Comparison of ENCODE assay signal across 11 cellular contexts in the genomic region with DNA sequence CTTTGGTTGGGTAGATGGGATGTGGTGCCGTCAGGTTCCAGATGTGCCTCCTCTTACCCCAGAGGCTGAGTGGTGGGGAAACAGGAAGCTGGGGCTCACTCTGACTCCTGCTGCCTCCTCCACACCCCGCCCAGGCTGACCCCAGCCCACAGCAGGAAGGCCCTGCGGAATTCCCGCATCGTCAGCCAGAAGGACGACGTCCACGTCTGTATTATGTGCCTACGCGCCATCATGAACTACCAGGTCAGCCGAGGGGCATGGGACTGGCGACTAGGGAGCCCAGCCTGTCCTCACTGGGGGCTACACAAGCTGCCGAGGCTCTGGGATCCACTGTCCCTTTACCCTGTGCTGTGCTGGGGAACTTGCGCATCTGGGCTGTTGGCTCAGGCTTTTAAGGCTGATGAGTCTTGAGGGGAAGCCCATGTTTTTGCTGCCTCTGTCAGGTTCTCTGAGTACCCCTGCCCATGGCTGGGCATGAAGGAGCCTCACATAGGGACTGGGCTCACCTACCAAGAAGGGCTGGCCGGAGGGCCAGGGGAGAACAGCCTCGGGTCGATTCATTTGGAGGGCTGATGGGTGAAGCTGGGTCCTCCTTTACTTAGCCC. TPM values are rescaled to one million over a fixed set of nuclear protein-coding genes. Genes with fewer than 3 reads are reported as not detected.
A peak's percentile ranks its signal among the peaks of the same experiment; 100 is the strongest.
DNase-seq lines count a peak whose midpoint lies in the region; ATAC-seq lines count a peak whose summit lies in the region.
"Had no signal": no experiment of that assay in that cellular context is flagged by ENCODE, and none has a peak within 500 bp of the region (broad histone marks: within the 10 kb centered on the region; RNA-seq: fewer than 3 reads in every experiment).

No MANE protein-coding gene starts in this region.

- no peak for DNase-seq in stimulated activated naive CD8-positive, alpha-beta T cell treated with anti-CD3 and anti-CD28 coated beads, Interleukin-15, Interleukin-2, amounts not matched to agents 100 U/mL and 50 U/mL, for 24 hours
- no peak for DNase-seq in activated CD4-positive, alpha-beta memory T cell treated with anti-CD3 and anti-CD28 coated beads for 36 hours
- DNase-seq in mesendoderm: no peak
- DNase-seq in KBM-7: no peak
- no peak for DNase-seq in medulla oblongata (ENCODE audit: extremely low spot score)
- no peak for DNase-seq in NOMO-1 treated with DMSO at 0.1 percent for 48 hours (lab: John Stamatoyannopoulos, UW; ENCODE audit: unreplicated experiment)
- DNase-seq in NCI-H2171 (lab: John Stamatoyannopoulos, UW): no peak

- no peaks in the 10 kb centered on the region for H3K9me3 Mint-ChIP-seq in stimulated activated naive CD8-positive, alpha-beta T cell treated with anti-CD3 and anti-CD28 coated beads, Interleukin-15, Interleukin-2, amounts not matched to agents 100 ng/mL and 50 ng/mL, for 24 hours
- no peaks in the 10 kb centered on the region for H3K9me3 Mint-ChIP-seq in activated CD4-positive, alpha-beta memory T cell treated with anti-CD3 and anti-CD28 coated beads for 36 hours
- H3K9me3 Mint-ChIP-seq: stimulated activated naive CD8-positive, alpha-beta T cell treated with anti-CD3 and anti-CD28 coated beads, Interleukin-15, amount 100 ng/mL, for 72 hours had no signal

- no peaks in the 10 kb centered on the region for H3K4me1 ChIP-seq in mesendoderm (ENCODE audit: control insufficient read depth, low read depth, low read length)

- in situ Hi-C loops in KBM-7 (cut with MboI; ENCODE audit: low pct_unique_long_range_greater_than_20kb, low sequenced_read_pairs): no loop called here

- peaks cover 72% of the 10 kb centered on the region for H3K4me1 Mint-ChIP-seq in stimulated activated naive CD8-positive, alpha-beta T cell treated with anti-CD3 and anti-CD28 coated beads, Interleukin-15, Interleukin-2, amounts not matched to agents 100 ng/mL and 50 ng/mL, for 24 hours (ENCODE audit: low read depth)
- H3K4me1 Mint-ChIP-seq in activated CD4-positive, alpha-beta memory T cell treated with anti-CD3 and anti-CD28 coated beads for 36 hours (ENCODE audit: low read depth): peaks cover 60% of the 10 kb centered on the region

- no peak overlapping the region for H2BK120ac ChIP-seq in mesendoderm (ENCODE audit: low read depth, low read length)

- peak overlapping the region; percentile 65 for H3K56ac ChIP-seq in mesendoderm (ENCODE audit: low read length)

- POLR2A ChIA-PET in activated CD4-positive, alpha-beta memory T cell treated with anti-CD3 and anti-CD28 coated beads for 36 hours (lab: Charles Lee): interaction anchor here (2.0 to 3.3 kb wide), 2 partner anchors 10 to 16 kb away, joined by 16 to 21 read pairs; partner anchors contain the start of gene FMNL1

- WGBS in mesendoderm (ENCODE audit: extremely low coverage, insufficient coverage, low lambda C conversion rate): no CpG with 5 or more reads among the region's 17 CpGs

- no peak overlapping the region for H4K5ac ChIP-seq in mesendoderm (ENCODE audit: low read length)

- H3K79me1 ChIP-seq in mesendoderm (ENCODE audit: low read length): no peaks in the 10 kb centered on the region

- no peaks in the 10 kb centered on the region for H3K79me2 ChIP-seq in mesendoderm (ENCODE audit: control insufficient read depth, insufficient read depth, low read length)

- no peak overlapping the region for H3K27ac ChIP-seq in mesendoderm (ENCODE audit: low read depth, low read length)

- H3K4me2 ChIP-seq in mesendoderm (ENCODE audit: low read length): no peak overlapping the region

- no peak overlapping the region for H2BK15ac ChIP-seq in mesendoderm (replicated peaks; ENCODE audit: low read depth)

- H3K36me3 ChIP-seq in mesendoderm (ENCODE audit: control insufficient read depth, insufficient read depth, low read length): no peaks in the 10 kb centered on the region

- ATAC-seq in stimulated activated naive CD8-positive, alpha-beta T cell treated with anti-CD3 and anti-CD28 coated beads, Interleukin-15, Interleukin-2, amounts not matched to agents 100 U/mL and 50 U/mL, for 24 hours: no peak

- H3K36me3 Mint-ChIP-seq in stimulated activated naive CD8-positive, alpha-beta T cell treated with anti-CD3 and anti-CD28 coated beads, Interleukin-15, Interleukin-2, amounts not matched to agents 100 ng/mL and 50 ng/mL, for 24 hours (ENCODE audit: low read depth): peaks cover 71% of the 10 kb centered on the region
- H3K36me3 Mint-ChIP-seq in activated CD4-positive, alpha-beta memory T cell treated with anti-CD3 and anti-CD28 coated beads for 36 hours: peaks cover 75% of the 10 kb centered on the region

- CTCF ChIA-PET in activated CD4-positive, alpha-beta memory T cell treated with anti-CD3 and anti-CD28 coated beads for 36 hours (lab: Charles Lee): interaction anchor here (0.6 to 12.6 kb wide), 17 partner anchors 9 to 166 kb away, joined by 3 to 488 read pairs (median 6); partner anchors contain the start of genes ACBD4, FMNL1 and HEXIM2

- no peak overlapping the region for H3K23ac ChIP-seq in mesendoderm (ENCODE audit: low read length)

- H3K4me3 Mint-ChIP-seq in stimulated activated naive CD8-positive, alpha-beta T cell treated with anti-CD3 and anti-CD28 coated beads, Interleukin-15, Interleukin-2, amounts not matched to agents 100 ng/mL and 50 ng/mL, for 24 hours: no peak overlapping the region
- H3K4me3 Mint-ChIP-seq in activated CD4-positive, alpha-beta memory T cell treated with anti-CD3 and anti-CD28 coated beads for 36 hours: no peak overlapping the region

- intact Hi-C loops in activated CD4-positive, alpha-beta memory T cell treated with anti-CD3 and anti-CD28 coated beads for 36 hours (cut with micrococcal nuclease): no loop called here

- H3K4me3 ChIP-seq in mesendoderm (ENCODE audit: low read length): no peak overlapping the region

- H2BK5ac ChIP-seq in mesendoderm (ENCODE audit: low read length): no peak overlapping the region

- H3K4ac ChIP-seq in mesendoderm (ENCODE audit: low read depth, low read length): no peak overlapping the region

- no peak overlapping the region for H3K18ac ChIP-seq in mesendoderm (ENCODE audit: low read length)

- H2AK5ac ChIP-seq in mesendoderm (ENCODE audit: low read length): no peak overlapping the region

- no peak overlapping the region for H3K9ac ChIP-seq in mesendoderm (ENCODE audit: low read length)

- peak overlapping the region; percentile 98 for H3K27ac Mint-ChIP-seq in stimulated activated naive CD8-positive, alpha-beta T cell treated with anti-CD3 and anti-CD28 coated beads, Interleukin-15, Interleukin-2, amounts not matched to agents 100 ng/mL and 50 ng/mL, for 24 hours
- peak overlapping the region; percentile 73 for H3K27ac Mint-ChIP-seq in activated CD4-positive, alpha-beta memory T cell treated with anti-CD3 and anti-CD28 coated beads for 36 hours

- no peaks in the 10 kb centered on the region for H3K27me3 Mint-ChIP-seq in stimulated activated naive CD8-positive, alpha-beta T cell treated with anti-CD3 and anti-CD28 coated beads, Interleukin-15, Interleukin-2, amounts not matched to agents 100 ng/mL and 50 ng/mL, for 24 hours
- H3K27me3 Mint-ChIP-seq in activated CD4-positive, alpha-beta memory T cell treated with anti-CD3 and anti-CD28 coated beads for 36 hours: no peaks in the 10 kb centered on the region
- H3K27me3 Mint-ChIP-seq: stimulated activated naive CD8-positive, alpha-beta T cell treated with anti-CD3 and anti-CD28 coated beads, Interleukin-15, amount 100 ng/mL, for 72 hours had no signal

- no peak overlapping the region for H4K8ac ChIP-seq in mesendoderm (ENCODE audit: low read depth, low read length)

- no peaks in the 10 kb centered on the region for H3K27me3 ChIP-seq in mesendoderm (ENCODE audit: insufficient read depth, low read length, poor library complexity)

RNA-seq across cellular contexts. Expression of gene FMNL1, which starts 14.4 kb away (rescaled TPM):
- total RNA-seq in activated CD4-positive, alpha-beta memory T cell treated with anti-CD3 and anti-CD28 coated beads for 36 hours: 100 to 1,000 TPM; 314 to 331 TPM
- 3.0 TPM for polyA plus RNA-seq in mesendoderm (2013, experiment 1 of 2)
- polyA plus RNA-seq in mesendoderm (2013, experiment 2 of 2): 3.6 TPM

RNA-seq across cellular contexts. Expression of gene SPATA32, which starts 25.8 kb away (rescaled TPM):
- total RNA-seq in activated CD4-positive, alpha-beta memory T cell treated with anti-CD3 and anti-CD28 coated beads for 36 hours: under 1 TPM in 1 of 2 experiments, not detected in 1; 0.12 TPM
- polyA plus RNA-seq in mesendoderm (2013, experiment 1 of 2): not detected
- polyA plus RNA-seq in mesendoderm (2013, experiment 2 of 2): not detected
- total RNA-seq: liver, M059J had no signal
- polyA plus RNA-seq: liver had no signal
